ENCODE assay signal across 1 cellular context in the genomic region with DNA sequence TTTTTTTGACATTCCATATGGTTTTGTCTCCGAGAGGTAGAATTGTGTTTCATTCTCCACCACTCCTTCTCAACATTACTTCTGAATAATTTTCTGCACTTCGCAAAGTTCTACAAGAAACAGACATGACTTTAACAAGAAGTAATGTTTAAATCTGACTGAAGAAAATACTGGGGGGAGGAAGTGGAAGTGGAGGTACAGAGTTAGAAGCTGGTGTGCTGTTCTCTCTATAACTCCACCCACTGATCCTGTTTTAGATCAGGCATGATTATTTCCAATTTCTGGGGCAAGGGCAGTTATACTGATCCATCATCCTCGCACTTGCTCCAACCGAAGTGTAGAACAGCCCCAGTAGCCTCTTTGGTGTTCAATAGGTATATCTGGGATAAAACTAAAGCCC.
TF ChIP-seq lines count a peak whose summit lies in the region.

No MANE protein-coding gene starts in this region.

TF ChIP-seq in HepG2, 621 proteins besides CTCF, POLR2A, EP300 and RAD21 (continued from another document):
- TF ChIP-seq, protein P1, sequence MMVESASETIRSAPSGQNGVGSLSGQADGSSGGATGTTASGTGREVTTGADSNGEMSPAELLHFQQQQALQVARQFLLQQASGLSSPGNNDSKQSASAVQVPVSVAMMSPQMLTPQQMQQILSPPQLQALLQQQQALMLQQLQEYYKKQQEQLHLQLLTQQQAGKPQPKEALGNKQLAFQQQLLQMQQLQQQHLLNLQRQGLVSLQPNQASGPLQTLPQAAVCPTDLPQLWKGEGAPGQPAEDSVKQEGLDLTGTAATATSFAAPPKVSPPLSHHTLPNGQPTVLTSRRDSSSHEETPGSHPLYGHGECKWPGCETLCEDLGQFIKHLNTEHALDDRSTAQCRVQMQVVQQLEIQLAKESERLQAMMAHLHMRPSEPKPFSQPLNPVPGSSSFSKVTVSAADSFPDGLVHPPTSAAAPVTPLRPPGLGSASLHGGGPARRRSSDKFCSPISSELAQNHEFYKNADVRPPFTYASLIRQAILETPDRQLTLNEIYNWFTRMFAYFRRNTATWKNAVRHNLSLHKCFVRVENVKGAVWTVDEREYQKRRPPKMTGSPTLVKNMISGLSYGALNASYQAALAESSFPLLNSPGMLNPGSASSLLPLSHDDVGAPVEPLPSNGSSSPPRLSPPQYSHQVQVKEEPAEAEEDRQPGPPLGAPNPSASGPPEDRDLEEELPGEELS (CRISPR knock-in tag; IDR thresholded peaks at IDR 0.05) = no peak
- no peak for TF ChIP-seq ZNF24 (IDR thresholded peaks at IDR 0.05)
- TF ChIP-seq CREM (IDR thresholded peaks at IDR 0.05) = no peak
- no peak for TF ChIP-seq CREM (CRISPR knock-in tag; IDR thresholded peaks at IDR 0.05)
- TF ChIP-seq, protein P2, sequence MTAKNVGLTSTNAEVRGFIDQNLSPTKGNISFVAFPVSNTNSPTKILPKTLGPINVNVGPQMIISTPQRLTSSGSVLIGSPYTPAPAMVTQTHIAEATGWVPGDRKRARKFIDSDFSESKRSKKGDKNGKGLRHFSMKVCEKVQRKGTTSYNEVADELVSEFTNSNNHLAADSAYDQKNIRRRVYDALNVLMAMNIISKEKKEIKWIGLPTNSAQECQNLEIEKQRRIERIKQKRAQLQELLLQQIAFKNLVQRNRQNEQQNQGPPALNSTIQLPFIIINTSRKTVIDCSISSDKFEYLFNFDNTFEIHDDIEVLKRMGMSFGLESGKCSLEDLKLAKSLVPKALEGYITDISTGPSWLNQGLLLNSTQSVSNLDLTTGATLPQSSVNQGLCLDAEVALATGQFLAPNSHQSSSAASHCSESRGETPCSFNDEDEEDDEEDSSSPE (CRISPR knock-in tag; IDR thresholded peaks at IDR 0.05) = no peak
- no peak for TF ChIP-seq ZNF224 (CRISPR knock-in tag; IDR thresholded peaks at IDR 0.05)
- no peak for TF ChIP-seq ZNF790 (CRISPR knock-in tag; IDR thresholded peaks at IDR 0.05; ENCODE audit: borderline replicate concordance)
- TF ChIP-seq MAFK (conservative IDR thresholded peaks at IDR 0.05 in 1 of 2, IDR thresholded peaks at IDR 0.05 in 1 of 2; ENCODE audit: low read length in 2 of 2) = no peak
- TF ChIP-seq ZNF652 (CRISPR knock-in tag; IDR thresholded peaks at IDR 0.05; ENCODE audit: borderline replicate concordance, low read depth) = no peak
